27 cellular contexts compared by ENCODE assay signal in genomic region chr2:83916559-83916958, GRCh38.
"Had no signal": no experiment of that assay in that cellular context is flagged by ENCODE, and none has a peak within 500 bp of the region (broad histone marks: within the 10 kb centered on the region; RNA-seq: fewer than 3 reads in every experiment).

No MANE protein-coding gene starts in this region.

- H3K4me1 ChIP-seq: neural progenitor cell, parathyroid adenoma, psoas muscle, spleen, suprapubic skin, testis, tibial artery, transverse colon, upper lobe of right lung, uterus had no signal

- H3K4me3 ChIP-seq: neural progenitor cell, ovary, psoas muscle, skin epidermis, smooth muscle cell, spleen, suprapubic skin, testis, tibial artery, transverse colon, upper lobe of right lung, uterus had no signal

- DNase-seq: natural killer cell; occipital lobe; ovary; psoas muscle; right cardiac atrium; spleen; stimulated activated CD4-positive, alpha-beta T cell treated with anti-CD3 and anti-CD28 coated beads, Interleukin-12 subunit alpha, Interleukin-12 subunit beta, amount 100 ng/mL, for 4 hours; stimulated activated CD4-positive, alpha-beta T cell treated with anti-CD3 and anti-CD28 coated beads, Interleukin-1b, Interleukin-23, amount 100 ng/mL, for 48 hours; stimulated activated CD4-positive, alpha-beta T cell treated with anti-CD3 and anti-CD28 coated beads, Interleukin-4, amount 100 ng/mL, for 1 hour; stimulated activated CD4-positive, alpha-beta T cell treated with anti-CD3 and anti-CD28 coated beads, Interleukin-4, amount 100 ng/mL, for 4 hours; stimulated activated CD8-positive, alpha-beta memory T cell treated with anti-CD3 and anti-CD28 coated beads, Interleukin-4, amount 100 ng/mL, for 48 hours; stimulated activated naive CD4-positive, alpha-beta T cell; stimulated activated naive CD8-positive, alpha-beta T cell treated with anti-CD3 and anti-CD28 coated beads, Interleukin-15, amount 100 ng/mL, for 72 hours; stimulated activated naive CD8-positive, alpha-beta T cell treated with anti-CD3 and anti-CD28 coated beads, Interleukin-15, Interleukin-2, amounts not matched to agents 100 U/mL and 50 U/mL, for 24 hours; substantia nigra; testis; tibial artery; transverse colon; upper lobe of right lung; uterus had no signal

- H3K9me3 ChIP-seq: ovary, psoas muscle, suprapubic skin, testis, tibial artery, transverse colon, upper lobe of right lung, uterus had no signal

- H3K27ac ChIP-seq: neural progenitor cell, ovary, parathyroid adenoma, psoas muscle, skin epidermis, spleen, suprapubic skin, tibial artery, transverse colon, upper lobe of right lung, uterus had no signal

- H3K4me2 ChIP-seq: neural progenitor cell, smooth muscle cell had no signal

- ATAC-seq: natural killer cell; psoas muscle; right cardiac atrium; sciatic nerve; stimulated activated memory B cell treated with anti-CD40 and anti-IgM and Interleukin-4, amounts not matched to agents 10 μg/mL and 1 μg/mL and 100 μg/mL, for 72 hours; stimulated activated naive CD8-positive, alpha-beta T cell treated with anti-CD3 and anti-CD28 coated beads, Interleukin-15, amount 100 ng/mL, for 72 hours; stimulated activated naive CD8-positive, alpha-beta T cell treated with anti-CD3 and anti-CD28 coated beads, Interleukin-15, Interleukin-2, amounts not matched to agents 100 U/mL and 50 U/mL, for 24 hours; upper lobe of right lung had no signal
